ENCODE assay signal across 8 cellular contexts in genomic region chr22:41915035-41915782, GRCh38. TPM values are rescaled to one million over a fixed set of nuclear protein-coding genes. Genes with fewer than 3 reads are reported as not detected.
DNase-seq lines count a peak whose midpoint lies in the region; ATAC-seq, FAIRE-seq and TF ChIP-seq lines count a peak whose summit lies in the region.

Gene SHISA8, minus strand, starts transcription at chr22:41915074. Its CDS starts 407 bp downstream, at chr22:41914667.

- peak; percentile 53 to 60 for ATAC-seq in activated T-cell treated with anti-CD3 and anti-CD28 coated beads, Interleukin-2, amount 50 U/mL, for 4 hours
- no peak for ATAC-seq in GM19397 (IDR thresholded peaks at IDR 0.05; ENCODE audit: unreplicated experiment)

- H3K27ac Mint-ChIP-seq in IgD-negative memory B cell = peak within 1 kb of the TSS; percentile 91 to 100 (median 97)

- no peak for FAIRE-seq in frontal cortex (lab: Jason Lieb, UNC)

- DNase-seq in COLO668 (lab: John Stamatoyannopoulos, UW; ENCODE audit: unreplicated experiment) (peak; percentile 67), frontal cortex (ENCODE audit: low spot score in 2 of 2) (peak; percentile 63 to 71), retinal pigment epithelial cell (ENCODE audit: low read depth) (no peak), posterior vena cava (ENCODE audit: low spot score) (no peak), pons (ENCODE audit: low spot score) (no peak)
- peak; percentile 61 for DNase-seq in activated T-cell treated with anti-CD3 and anti-CD28 coated beads, Interleukin-2, amount 50 U/mL, for 4 hours

- TF ChIP-seq CTCF in retinal pigment epithelial cell (conservative IDR thresholded peaks at IDR 0.05; ENCODE audit: low read depth, low read length) = no peak

- H3K27me3 Mint-ChIP-seq in IgD-negative memory B cell = peaks cover 19% of the 10 kb centered on the region
- peaks cover 40% of the 10 kb centered on the region for H3K27me3 Mint-ChIP-seq in activated T-cell treated with anti-CD3 and anti-CD28 coated beads, Interleukin-2, amount 50 U/mL, for 4 hours (ENCODE audit: low read depth)

- intact Hi-C loops in posterior vena cava (cut with DNase I) = loop anchor here in 1 of 2 donors (1.0 kb wide), 1 partner anchor 24 kb away; no protein-coding TSS in a partner anchor

- H3K4me1 Mint-ChIP-seq in IgD-negative memory B cell = peaks cover 29 to 48% (median 32%) of the 10 kb centered on the region in 3 donors
- peaks cover 30% of the 10 kb centered on the region for H3K4me1 Mint-ChIP-seq in activated T-cell treated with anti-CD3 and anti-CD28 coated beads, Interleukin-2, amount 50 U/mL, for 4 hours (ENCODE audit: low read depth)

- peak within 1 kb of the TSS; percentile 79 to 92 (median 90) for H3K4me3 Mint-ChIP-seq in IgD-negative memory B cell
- peak within 1 kb of the TSS; percentile 61 for H3K4me3 Mint-ChIP-seq in activated T-cell treated with anti-CD3 and anti-CD28 coated beads, Interleukin-2, amount 50 U/mL, for 4 hours

- H3K9me3 Mint-ChIP-seq in IgD-negative memory B cell = no peaks in the 10 kb centered on the region
- no peaks in the 10 kb centered on the region for H3K9me3 Mint-ChIP-seq in activated T-cell treated with anti-CD3 and anti-CD28 coated beads, Interleukin-2, amount 50 U/mL, for 4 hours

- H3K4me3 ChIP-seq in retinal pigment epithelial cell (ENCODE audit: low read length) = peak within 1 kb of the TSS; percentile 19

- H3K36me3 Mint-ChIP-seq in IgD-negative memory B cell = no peaks in the 10 kb centered on the region
- H3K36me3 Mint-ChIP-seq in activated T-cell treated with anti-CD3 and anti-CD28 coated beads, Interleukin-2, amount 50 U/mL, for 4 hours (ENCODE audit: insufficient read depth) = no peaks in the 10 kb centered on the region

RNA-seq across cellular contexts. Expression of gene SHISA8, which starts in this region (rescaled TPM):
- 1.7 TPM for polyA plus RNA-seq in IgD-negative memory B cell
- total RNA-seq in activated T-cell treated with anti-CD3 and anti-CD28 coated beads, Interleukin-2, amount 50 U/mL, for 4 hours = 1 to 10 TPM; 3.9 to 5.6 (median 5.0) TPM
- total RNA-seq in frontal cortex = not detected
- total RNA-seq in posterior vena cava = not detected

Comparison
In these comparisons a context has a peak if more than half of its experiments do, and no peak if none do; other contexts are left out.
1. Peak in DNase-seq in frontal cortex; RNA of the gene not detected or under 1 TPM.
2. DNase-seq: peak in COLO668 (single experiment) and activated T-cell treated with anti-CD3 and anti-CD28 coated beads, Interleukin-2, amount 50 U/mL, for 4 hours (single experiment); none in retinal pigment epithelial cell (single experiment), posterior vena cava (single experiment) and pons (single experiment).